ENCODE assay signal across 22 cellular contexts in the genomic region with DNA sequence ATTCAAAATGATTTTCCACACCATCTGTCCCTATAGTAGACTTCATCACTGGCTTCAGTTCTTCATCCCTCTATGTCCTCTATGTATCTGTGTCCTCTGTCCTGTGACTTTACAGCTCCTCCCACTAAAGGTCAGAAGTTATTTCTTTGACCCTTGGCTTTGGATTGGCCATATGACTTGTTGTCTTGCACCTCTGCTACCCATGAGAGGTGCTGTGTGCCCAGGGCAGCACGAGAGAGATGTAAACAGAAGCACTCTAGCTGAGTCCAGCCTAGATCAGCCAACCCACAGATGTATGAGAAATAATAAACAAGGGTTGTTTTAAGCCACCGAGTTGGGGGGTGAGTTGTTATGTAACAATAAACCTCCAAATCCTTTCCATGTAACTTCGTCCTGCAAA.
"Had no signal": no experiment of that assay in that cellular context is flagged by ENCODE, and none has a peak within 500 bp of the region (broad histone marks: within the 10 kb centered on the region; RNA-seq: fewer than 3 reads in every experiment).

No MANE protein-coding gene starts in this region.

- H3K4me1 ChIP-seq: adrenal gland, Peyer's patch had no signal

- H3K36me3 ChIP-seq: adrenal gland had no signal

- H3K27ac Mint-ChIP-seq: activated CD4-positive, alpha-beta memory T cell treated with anti-CD3 and anti-CD28 coated beads, Interleukin-2, amount 10 ng/mL, durations not matched to agents 7 days and 5 days; activated CD4-positive, alpha-beta T cell treated with anti-CD3 and anti-CD28 coated beads for 36 hours; activated naive CD8-positive, alpha-beta T cell treated with anti-CD3 and anti-CD28 coated beads, Interleukin-2, amount 10 ng/mL, durations not matched to agents 7 days and 5 days had no signal

- ATAC-seq: activated CD4-positive, alpha-beta T cell treated with anti-CD3 and anti-CD28 coated beads for 36 hours had no signal

- H3K27me3 ChIP-seq: adrenal gland, Peyer's patch had no signal

- DNase-seq: activated CD4-positive, alpha-beta memory T cell treated with anti-CD3 and anti-CD28 coated beads, Interleukin-2, amount 10 ng/mL, durations not matched to agents 7 days and 5 days; activated CD4-positive, alpha-beta T cell treated with anti-CD3 and anti-CD28 coated beads for 36 hours; activated CD4-positive, alpha-beta T cell treated with anti-CD3 and anti-CD28 coated beads, Interleukin-2, amount 50 U/mL, for 1 hour; activated CD8-positive, alpha-beta memory T cell treated with anti-CD3 and anti-CD28 coated beads, Interleukin-2, amount 50 U/mL, for 48 hours; activated naive CD4-positive, alpha-beta T cell treated with anti-CD3 and anti-CD28 coated beads, Interleukin-2, amount 50 U/mL, for 16 hours; activated naive CD8-positive, alpha-beta T cell treated with anti-CD3 and anti-CD28 coated beads, Interleukin-2, amount 10 ng/mL, durations not matched to agents 7 days and 5 days; activated T-cell treated with anti-CD3 and anti-CD28 coated beads, Interleukin-2, amount 50 U/mL, for 1 hour; adrenal gland; anterior cingulate cortex; MM.1S; NCI-H1105; NCI-H1436; NCI-H1694 treated with DMSO at 0.1 percent for 48 hours; NCI-H2029 treated with DMSO at 0.1 percent for 48 hours; NCI-H510A treated with DMSO at 0.1 percent for 48 hours; NCI-H69; NK-92 treated with Interleukin-12 subunit alpha and Interleukin-12 subunit beta, amount 100 ng/mL, for 24 hours; Peyer's patch; SIG-M5; T-helper 1 cell had no signal

- H3K9me3 ChIP-seq: adrenal gland, Peyer's patch had no signal

- H3K4me3 Mint-ChIP-seq: activated CD4-positive, alpha-beta memory T cell treated with anti-CD3 and anti-CD28 coated beads, Interleukin-2, amount 10 ng/mL, durations not matched to agents 7 days and 5 days; activated CD4-positive, alpha-beta T cell treated with anti-CD3 and anti-CD28 coated beads for 36 hours; activated naive CD8-positive, alpha-beta T cell treated with anti-CD3 and anti-CD28 coated beads, Interleukin-2, amount 10 ng/mL, durations not matched to agents 7 days and 5 days had no signal

- H3K36me3 Mint-ChIP-seq: activated naive CD8-positive, alpha-beta T cell treated with anti-CD3 and anti-CD28 coated beads, Interleukin-2, amount 10 ng/mL, durations not matched to agents 7 days and 5 days had no signal

- H3K4me3 ChIP-seq: adrenal gland, Peyer's patch, SK-N-MC had no signal

- H3K9me3 Mint-ChIP-seq: activated CD4-positive, alpha-beta memory T cell treated with anti-CD3 and anti-CD28 coated beads, Interleukin-2, amount 10 ng/mL, durations not matched to agents 7 days and 5 days; activated naive CD8-positive, alpha-beta T cell treated with anti-CD3 and anti-CD28 coated beads, Interleukin-2, amount 10 ng/mL, durations not matched to agents 7 days and 5 days had no signal

- H3K27ac ChIP-seq: adrenal gland, Peyer's patch, SK-N-MC, VCaP had no signal

- H3K4me1 Mint-ChIP-seq: activated CD4-positive, alpha-beta memory T cell treated with anti-CD3 and anti-CD28 coated beads, Interleukin-2, amount 10 ng/mL, durations not matched to agents 7 days and 5 days; activated CD4-positive, alpha-beta T cell treated with anti-CD3 and anti-CD28 coated beads for 36 hours; activated naive CD8-positive, alpha-beta T cell treated with anti-CD3 and anti-CD28 coated beads, Interleukin-2, amount 10 ng/mL, durations not matched to agents 7 days and 5 days had no signal
